ENCODE assay signal across 22 cellular contexts in genomic region chr1:183289104-183289503, GRCh38.
"Had no signal": no experiment of that assay in that cellular context is flagged by ENCODE, and none has a peak within 500 bp of the region (broad histone marks: within the 10 kb centered on the region; RNA-seq: fewer than 3 reads in every experiment).

No MANE protein-coding gene starts in this region.

- H3K4me3 ChIP-seq: gastroesophageal sphincter, smooth muscle cell had no signal

- H3K4me3 Mint-ChIP-seq: activated B cell treated with CpG ODN at 0.5 μM for 24 hours; activated CD4-positive, alpha-beta memory T cell treated with anti-CD3 and anti-CD28 coated beads for 36 hours; activated CD8-positive, alpha-beta memory T cell treated with anti-CD3 and anti-CD28 coated beads, Interleukin-2, amount 10 ng/mL, durations not matched to agents 7 days and 5 days; central memory CD8-positive, alpha-beta T cell; dendritic cell treated with granulocyte-macrophage colony-stimulating factor and Interleukin-4, amounts not matched to agents 40 ng/mL and 50 ng/mL, for 4 days; naive B cell; neural crest cell; stimulated activated effector memory CD8-positive, alpha-beta T cell treated with anti-CD3 and anti-CD28 coated beads, Interleukin-12 subunit alpha, Interleukin-12 subunit beta, amount 100 ng/mL, for 72 hours; T-cell had no signal

- H3K27ac ChIP-seq: brain microvascular endothelial cell had no signal

- DNase-seq: activated B cell treated with CpG ODN at 0.5 μM for 24 hours; activated CD4-positive, alpha-beta memory T cell treated with anti-CD3 and anti-CD28 coated beads for 36 hours; activated CD4-positive, alpha-beta T cell treated with anti-CD3 and anti-CD28 coated beads for 4 hours; activated CD8-positive, alpha-beta memory T cell treated with anti-CD3 and anti-CD28 coated beads, Interleukin-2, amount 10 ng/mL, durations not matched to agents 7 days and 5 days; activated naive CD4-positive, alpha-beta T cell treated with Interleukin-2 at 50 U/mL for 16 hours; brain microvascular endothelial cell; effector CD8-positive, alpha-beta T cell; hippocampal formation; left colon; naive B cell; stimulated activated CD4-positive, alpha-beta T cell treated with anti-CD3 and anti-CD28 coated beads, Interleukin-4, amount 100 ng/mL, for 24 hours; T-cell; T-helper 9 cell had no signal

- H3K4me1 Mint-ChIP-seq: activated B cell treated with CpG ODN at 0.5 μM for 24 hours; activated CD8-positive, alpha-beta memory T cell treated with anti-CD3 and anti-CD28 coated beads, Interleukin-2, amount 10 ng/mL, durations not matched to agents 7 days and 5 days; central memory CD8-positive, alpha-beta T cell; naive B cell; stimulated activated effector memory CD8-positive, alpha-beta T cell treated with anti-CD3 and anti-CD28 coated beads, Interleukin-12 subunit alpha, Interleukin-12 subunit beta, amount 100 ng/mL, for 72 hours; T-cell had no signal

- H3K27me3 ChIP-seq: brain microvascular endothelial cell, gastroesophageal sphincter had no signal

- H3K4me2 ChIP-seq: smooth muscle cell had no signal

- H3K36me3 ChIP-seq: brain microvascular endothelial cell, gastroesophageal sphincter had no signal

- H3K9me3 ChIP-seq: gastroesophageal sphincter had no signal

- H3K36me3 Mint-ChIP-seq: activated CD4-positive, alpha-beta memory T cell treated with anti-CD3 and anti-CD28 coated beads for 36 hours; activated CD8-positive, alpha-beta memory T cell treated with anti-CD3 and anti-CD28 coated beads, Interleukin-2, amount 10 ng/mL, durations not matched to agents 7 days and 5 days; naive B cell; stimulated activated effector memory CD8-positive, alpha-beta T cell treated with anti-CD3 and anti-CD28 coated beads, Interleukin-12 subunit alpha, Interleukin-12 subunit beta, amount 100 ng/mL, for 72 hours; T-cell had no signal

- ATAC-seq: activated CD8-positive, alpha-beta memory T cell treated with anti-CD3 and anti-CD28 coated beads, Interleukin-2, amount 10 ng/mL, durations not matched to agents 7 days and 5 days; esophagus mucosa; gastroesophageal sphincter; left colon; sciatic nerve; SK-N-SH treated with all-trans-retinoic acid at 6 μM for 48 hours; stimulated activated effector memory CD8-positive, alpha-beta T cell treated with anti-CD3 and anti-CD28 coated beads, Interleukin-12 subunit alpha, Interleukin-12 subunit beta, amount 100 ng/mL, for 72 hours; T-cell had no signal

- H3K27ac Mint-ChIP-seq: activated B cell treated with CpG ODN at 0.5 μM for 24 hours; activated CD4-positive, alpha-beta memory T cell treated with anti-CD3 and anti-CD28 coated beads for 36 hours; activated CD8-positive, alpha-beta memory T cell treated with anti-CD3 and anti-CD28 coated beads, Interleukin-2, amount 10 ng/mL, durations not matched to agents 7 days and 5 days; dendritic cell treated with granulocyte-macrophage colony-stimulating factor and Interleukin-4, amounts not matched to agents 40 ng/mL and 50 ng/mL, for 4 days; stimulated activated effector memory CD8-positive, alpha-beta T cell treated with anti-CD3 and anti-CD28 coated beads, Interleukin-12 subunit alpha, Interleukin-12 subunit beta, amount 100 ng/mL, for 72 hours; T-cell had no signal
